In genomic region chr3:105906834-105907233, GRCh38 we compare ENCODE assay signal across 12 cellular contexts. TPM values are rescaled to one million over a fixed set of nuclear protein-coding genes. Genes with fewer than 3 reads are reported as not detected.
DNase-seq lines count a peak whose midpoint lies in the region; ATAC-seq, FAIRE-seq and TF ChIP-seq lines count a peak whose summit lies in the region.
"Had no signal": no experiment of that assay in that cellular context is flagged by ENCODE, and none has a peak within 500 bp of the region (broad histone marks: within the 10 kb centered on the region; RNA-seq: fewer than 3 reads in every experiment).

No MANE protein-coding gene starts in this region.

- no peak overlapping the region for H3K27ac Mint-ChIP-seq in effector memory CD8-positive, alpha-beta T cell
- H3K27ac Mint-ChIP-seq: natural killer cell treated with Interleukin-12 subunit alpha and Interleukin-12 subunit beta and Interleukin-15 and Interleukin-18, amount 100 ng/mL, for 72 hours had no signal

- no peaks in the 10 kb centered on the region for H3K27me3 Mint-ChIP-seq in effector memory CD8-positive, alpha-beta T cell
- H3K27me3 Mint-ChIP-seq: natural killer cell treated with Interleukin-12 subunit alpha and Interleukin-12 subunit beta and Interleukin-15 and Interleukin-18, amount 100 ng/mL, for 72 hours had no signal

- no TSS peak for BruUV-seq in K562 (replicated peaks; lab: Mats Ljungman, UMichigan)

- WGBS in K562 (ENCODE audit: insufficient coverage, low coverage, missing lambda C conversion rate) = 26% methylated on average over 3 of the region's 4 CpGs

- H3K9ac ChIP-seq in K562 (ENCODE audit: insufficient read depth in 1 of 2, low read depth in 2 of 2, low read length in 2 of 2) (no peak overlapping the region), skeletal muscle tissue (ENCODE audit: low read depth in 1 of 3, low read length in 3 of 3) (no peak overlapping the region)

- H3K4me3 ChIP-seq in K562 (no peak overlapping the region), right atrium auricular region (no peak overlapping the region), skeletal muscle tissue (ENCODE audit: low read length in 3 of 3) (peak overlapping the region in 1 of 3 donors; percentile 32)

- no peak for TF ChIP-seq RAD21 in K562 (CRISPR knock-in tag; conservative IDR thresholded peaks at IDR 0.05 in 1 of 2, IDR thresholded peaks at IDR 0.05 in 1 of 2)

- H3K27ac ChIP-seq in K562 (ENCODE audit: extremely low read depth, low read depth, low read length) = no peak overlapping the region
- peak overlapping the region; percentile 63 to 75 for H3K27ac ChIP-seq in right atrium auricular region
- peak overlapping the region; percentile 74 for H3K27ac ChIP-seq in skeletal muscle tissue (ENCODE audit: low read depth, low read length)

- H3K9me3 ChIP-seq in K562 (replicated peaks; ENCODE audit: control insufficient read depth, insufficient read depth, low read depth, low read length) = no peaks in the 10 kb centered on the region
- H3K9me3 ChIP-seq in right atrium auricular region = no peaks in the 10 kb centered on the region
- H3K9me3 ChIP-seq in skeletal muscle tissue (ENCODE audit: control insufficient read depth in 3 of 3, low read length in 3 of 3) = no peaks in the 10 kb centered on the region

- no peak overlapping the region for H3K4me2 ChIP-seq in K562 (ENCODE audit: insufficient read depth, low read length)

- ATAC-seq in K562 = no peak
- ATAC-seq in effector memory CD8-positive, alpha-beta T cell (replicated peaks) = no peak
- no peak for ATAC-seq in HG03196 (IDR thresholded peaks at IDR 0.05; ENCODE audit: unreplicated experiment)
- ATAC-seq: natural killer cell treated with Interleukin-12 subunit alpha and Interleukin-12 subunit beta and Interleukin-15 and Interleukin-18, amount 100 ng/mL, for 72 hours had no signal

- no peak for FAIRE-seq in K562 (lab: Jason Lieb, UNC)
- FAIRE-seq: frontal cortex had no signal

- H3K9me3 Mint-ChIP-seq in effector memory CD8-positive, alpha-beta T cell = no peaks in the 10 kb centered on the region
- H3K9me3 Mint-ChIP-seq: natural killer cell treated with Interleukin-12 subunit alpha and Interleukin-12 subunit beta and Interleukin-15 and Interleukin-18, amount 100 ng/mL, for 72 hours had no signal

- POLR2A ChIA-PET in K562 (lab: Yijun Ruan, JAX) = no interaction called here

- TF ChIP-seq POLR2A in K562 (conservative IDR thresholded peaks at IDR 0.05) = no peak

- no peaks in the 10 kb centered on the region for H3K36me3 Mint-ChIP-seq in effector memory CD8-positive, alpha-beta T cell (ENCODE audit: insufficient read depth)

- in situ Hi-C loops in K562 (cut with MboI) = no loop called here

- no peaks in the 10 kb centered on the region for H3K4me1 Mint-ChIP-seq in effector memory CD8-positive, alpha-beta T cell (ENCODE audit: low read depth in 2 of 2)

- H3K4me3 Mint-ChIP-seq in effector memory CD8-positive, alpha-beta T cell = no peak overlapping the region
- H3K4me3 Mint-ChIP-seq: natural killer cell treated with Interleukin-12 subunit alpha and Interleukin-12 subunit beta and Interleukin-15 and Interleukin-18, amount 100 ng/mL, for 72 hours had no signal

- TF ChIP-seq CTCF in K562 (IDR thresholded peaks at IDR 0.05 in 2 of 3, conservative IDR thresholded peaks at IDR 0.05 in 1 of 3; ENCODE audit: insufficient read depth in 2 of 3, low read depth in 1 of 3, low read length in 3 of 3) (no peak), right atrium auricular region (IDR thresholded peaks at IDR 0.05) (no peak)

- H3K79me2 ChIP-seq in K562 (ENCODE audit: control insufficient read depth, insufficient read depth, low read length) = no peaks in the 10 kb centered on the region

- TF ChIP-seq EP300 in K562 (IDR thresholded peaks at IDR 0.05; ENCODE audit: low read length) = no peak

- H3K9me1 ChIP-seq in K562 (ENCODE audit: control insufficient read depth, insufficient read depth, low read length) = no peaks in the 10 kb centered on the region

- H4K20me1 ChIP-seq in K562 (replicated peaks; ENCODE audit: control insufficient read depth, insufficient read depth, low read length) = no peaks in the 10 kb centered on the region

- H3K36me3 ChIP-seq in K562 (ENCODE audit: control insufficient read depth, insufficient read depth, low read length) = no peaks in the 10 kb centered on the region
- no peaks in the 10 kb centered on the region for H3K36me3 ChIP-seq in right atrium auricular region
- H3K36me3 ChIP-seq in skeletal muscle tissue (ENCODE audit: control insufficient read depth in 3 of 3, insufficient read depth in 3 of 3, low read length in 3 of 3) = no peaks in the 10 kb centered on the region

- intact Hi-C loops in K562 (cut with micrococcal nuclease) = no loop called here

- CTCF ChIA-PET in K562 (lab: Yijun Ruan, JAX; ENCODE audit: low intra/inter-chr PET ratio) = no interaction called here

- H3K4me1 ChIP-seq in K562 (replicated peaks in 1 of 2; ENCODE audit: control insufficient read depth in 2 of 2, insufficient read depth in 2 of 2, low read length in 2 of 2) (no peaks in the 10 kb centered on the region), right atrium auricular region (peaks cover 0 to 37% of the 10 kb centered on the region in 2 donors), skeletal muscle tissue (ENCODE audit: control insufficient read depth in 3 of 3, insufficient read depth in 3 of 3, low read length in 3 of 3) (peaks cover 8 to 13% (median 11%) of the 10 kb centered on the region in 3 donors)

- no peaks in the 10 kb centered on the region for H3K27me3 ChIP-seq in K562 (ENCODE audit: control insufficient read depth in 2 of 2, insufficient read depth in 2 of 2, low read length in 2 of 2)
- no peaks in the 10 kb centered on the region for H3K27me3 ChIP-seq in right atrium auricular region
- H3K27me3 ChIP-seq in skeletal muscle tissue (ENCODE audit: control insufficient read depth in 3 of 3, insufficient read depth in 3 of 3, low read length in 3 of 3) = no peaks in the 10 kb centered on the region

- peak overlapping the region; percentile 32; the same call in 1 of the 2 replicates for H2AFZ ChIP-seq in K562 (ENCODE audit: low read depth, low read length)

- DNase-seq in GM04504 (ENCODE audit: low read depth) (peak; percentile 69), K562 (ENCODE audit: extremely low read depth in 1 of 4, low spot score in 3 of 4) (no peak), right atrium auricular region (ENCODE audit: low spot score) (peak; percentile 85), Ammon's horn (ENCODE audit: low spot score) (no peak), GOT3 (lab: John Stamatoyannopoulos, UW) (no peak)
- no peak for DNase-seq in effector memory CD8-positive, alpha-beta T cell
- DNase-seq: activated gamma-delta T cell, T1000 had no signal

TF ChIP-seq in K562, 482 proteins besides CTCF, POLR2A, EP300 and RAD21:
- TF ChIP-seq ZNF778 (CRISPR knock-in tag; IDR thresholded peaks at IDR 0.05) = no peak

RNA-seq across cellular contexts. Expression of gene CBLB, which starts 38.0 kb away (rescaled TPM):
- 35.1 and 68.8 TPM in 2 replicates for total RNA-seq in K562 (2011; cell fraction: chromatin; rRNA removed; ENCODE audit: low replicate concordance)
- total RNA-seq in K562 (2011; cell fraction: nucleolus; rRNA removed) = 9.7 and 10.2 TPM in 2 replicates
- total RNA-seq in K562 (2011; cell fraction: nucleoplasm; rRNA removed) = 17.9 and 22.7 TPM in 2 replicates
- total RNA-seq in K562 (2014; rRNA removed) = 5.2 and 5.4 TPM in 2 replicates
- 6.3 and 6.7 TPM in 2 replicates for total RNA-seq in K562 (2014; rRNA removed; fragmentation: Illumina TruSeq; extraction: Trizol)
- total RNA-seq in K562 (2015; rRNA removed; fragmentation: Illumina TruSeq; extraction: Trizol) = 4.4 and 5.3 TPM in 2 replicates
- total RNA-seq in K562 (2021) = 6.4 TPM in 2 replicates
- polyA plus RNA-seq in K562 (2011; rRNA removed) = 8.1 and 10.5 TPM in 2 replicates
- 4.4 and 7.2 TPM in 2 replicates for polyA plus RNA-seq in K562 (2011; cell fraction: cytosol; rRNA removed)
- polyA plus RNA-seq in K562 (2011; cell fraction: nucleus; rRNA removed) = 8.3 and 11.3 TPM in 2 replicates
- polyA plus RNA-seq in K562 (2012) = 3.2 and 4.9 TPM in 2 replicates
- polyA plus RNA-seq in K562 (2014; fragmentation: Illumina TruSeq; extraction: Trizol) = 5.9 TPM in 2 replicates
- polyA plus RNA-seq in K562 (2014; fragmentation: Nextera tagmentation; extraction: Ambion mirVana) = 1 to 10 TPM; 1.8 to 2.2 TPM
- 2.7 and 3.3 TPM in 2 replicates for polyA plus RNA-seq in K562 (2014; rRNA removed)
- polyA minus RNA-seq in K562 (2011; rRNA and poly(A)+ RNA removed) = 23.2 and 34.6 TPM in 2 replicates
- polyA minus RNA-seq in K562 (2011; cell fraction: cytosol; rRNA and poly(A)+ RNA removed) = 3.8 and 6.5 TPM in 2 replicates
- polyA minus RNA-seq in K562 (2011; cell fraction: nucleus; rRNA and poly(A)+ RNA removed) = 23.8 and 42.1 TPM in 2 replicates
- total RNA-seq in right atrium auricular region = 10 to 100 TPM; 24.6 to 27.3 TPM
- 19.8 TPM for total RNA-seq in skeletal muscle tissue

Comparison
In these comparisons a context has a peak if more than half of its experiments do, and no peak if none do; other contexts are left out.
1. DNase-seq: peak in GM04504 (single experiment) and right atrium auricular region (single experiment); none in K562 (0 of 4), effector memory CD8-positive, alpha-beta T cell (0 of 3), Ammon's horn (single experiment) and GOT3 (single experiment).